In genomic region chr2:181438298-181438697, GRCh38 we compare ENCODE assay signal across 10 cellular contexts. TPM values are rescaled to one million over a fixed set of nuclear protein-coding genes. Genes with fewer than 3 reads are reported as not detected.
DNase-seq lines count a peak whose midpoint lies in the region; ATAC-seq, FAIRE-seq and TF ChIP-seq lines count a peak whose summit lies in the region.
"Had no signal": no experiment of that assay in that cellular context is flagged by ENCODE, and none has a peak within 500 bp of the region (broad histone marks: within the 10 kb centered on the region; RNA-seq: fewer than 3 reads in every experiment).

No MANE protein-coding gene starts in this region.

- no peaks in the 10 kb centered on the region for H3K36me3 Mint-ChIP-seq in activated T-cell treated with anti-CD3 and anti-CD28 coated beads, Interleukin-2, amount 50 U/mL, for 4 hours (ENCODE audit: insufficient read depth)
- H3K36me3 Mint-ChIP-seq in activated T-cell treated with anti-CD3 and anti-CD28 coated beads, Interleukin-2, amount 50 U/mL, for 24 hours (ENCODE audit: low read depth) = no peaks in the 10 kb centered on the region

- peak; percentile 18 for DNase-seq in activated T-cell treated with anti-CD3 and anti-CD28 coated beads, Interleukin-2, amount 50 U/mL, for 4 hours
- DNase-seq in activated T-cell treated with anti-CD3 and anti-CD28 coated beads, Interleukin-2, amount 50 U/mL, for 24 hours = no peak
- DNase-seq in Kasumi-1 (lab: John Stamatoyannopoulos, UW) (peak; percentile 22 to 34), astrocyte of the spinal cord (ENCODE audit: low read depth, low spot score) (no peak), small intestine (peak; percentile 16), DMS114 treated with DMSO at 0.1 percent for 48 hours (lab: John Stamatoyannopoulos, UW; ENCODE audit: unreplicated experiment) (no peak), hepatic stellate cell (ENCODE audit: low spot score) (no peak)
- DNase-seq: BE2C, glutamatergic neuron had no signal

- no peaks in the 10 kb centered on the region for H3K36me3 ChIP-seq in small intestine (ENCODE audit: control insufficient read depth in 2 of 2, insufficient read depth in 2 of 2, low read length in 2 of 2)
- H3K36me3 ChIP-seq: BE2C had no signal

- no peak overlapping the region for H3K4me3 ChIP-seq in astrocyte of the spinal cord (ENCODE audit: low read depth, low read length)
- no peak overlapping the region for H3K4me3 ChIP-seq in small intestine (ENCODE audit: low read depth in 1 of 2, low read length in 2 of 2)

- H3K27ac ChIP-seq in small intestine (ENCODE audit: low read depth in 1 of 2, low read length in 1 of 2) = no peak overlapping the region

- peaks cover 14% of the 10 kb centered on the region for H3K4me1 Mint-ChIP-seq in activated T-cell treated with anti-CD3 and anti-CD28 coated beads, Interleukin-2, amount 50 U/mL, for 4 hours (ENCODE audit: low read depth)
- peaks cover 28% of the 10 kb centered on the region for H3K4me1 Mint-ChIP-seq in activated T-cell treated with anti-CD3 and anti-CD28 coated beads, Interleukin-2, amount 50 U/mL, for 24 hours (ENCODE audit: low read depth)

- TF ChIP-seq CTCF in astrocyte of the spinal cord (IDR thresholded peaks at IDR 0.05; ENCODE audit: low read depth, low read length) = peak; percentile 18

- ATAC-seq in activated T-cell treated with anti-CD3 and anti-CD28 coated beads, Interleukin-2, amount 50 U/mL, for 4 hours = no peak
- ATAC-seq in HG03175 (IDR thresholded peaks at IDR 0.05; ENCODE audit: unreplicated experiment) = no peak

- no peak overlapping the region for H3K4me3 Mint-ChIP-seq in activated T-cell treated with anti-CD3 and anti-CD28 coated beads, Interleukin-2, amount 50 U/mL, for 4 hours
- no peak overlapping the region for H3K4me3 Mint-ChIP-seq in activated T-cell treated with anti-CD3 and anti-CD28 coated beads, Interleukin-2, amount 50 U/mL, for 24 hours

- in situ Hi-C loops in astrocyte of the spinal cord (cut with HindIII; ENCODE audit: low sequenced_read_pairs) = no loop called here

- no peaks in the 10 kb centered on the region for H3K9me3 Mint-ChIP-seq in activated T-cell treated with anti-CD3 and anti-CD28 coated beads, Interleukin-2, amount 50 U/mL, for 4 hours
- no peaks in the 10 kb centered on the region for H3K9me3 Mint-ChIP-seq in activated T-cell treated with anti-CD3 and anti-CD28 coated beads, Interleukin-2, amount 50 U/mL, for 24 hours

- no peaks in the 10 kb centered on the region for H3K27me3 Mint-ChIP-seq in activated T-cell treated with anti-CD3 and anti-CD28 coated beads, Interleukin-2, amount 50 U/mL, for 4 hours (ENCODE audit: low read depth)
- no peaks in the 10 kb centered on the region for H3K27me3 Mint-ChIP-seq in activated T-cell treated with anti-CD3 and anti-CD28 coated beads, Interleukin-2, amount 50 U/mL, for 24 hours

- 59 to 61% (median 61%) methylated on average over 2 of the region's 2 CpGs for WGBS in small intestine, 3 donors

- H3K27ac Mint-ChIP-seq in activated T-cell treated with anti-CD3 and anti-CD28 coated beads, Interleukin-2, amount 50 U/mL, for 24 hours = no peak overlapping the region

- no peaks in the 10 kb centered on the region for H3K27me3 ChIP-seq in small intestine (ENCODE audit: control insufficient read depth in 2 of 2, insufficient read depth in 2 of 2, low read length in 2 of 2)
- H3K27me3 ChIP-seq: BE2C had no signal

- H3K4me1 ChIP-seq in small intestine (ENCODE audit: control insufficient read depth in 2 of 2, insufficient read depth in 1 of 2, low read depth in 1 of 2, low read length in 1 of 2) = no peaks in the 10 kb centered on the region
- H3K4me1 ChIP-seq: BE2C had no signal

- FAIRE-seq in small intestine (lab: Jason Lieb, UNC) = no peak

- H3K9me3 ChIP-seq in small intestine (ENCODE audit: control insufficient read depth, low read depth) = no peaks in the 10 kb centered on the region
- H3K9me3 ChIP-seq: BE2C had no signal

RNA-seq across cellular contexts. Expression of gene ITGA4, which starts 18.9 kb away (rescaled TPM):
- 10 to 100 TPM; 33.6 to 58.0 (median 45.4) TPM for total RNA-seq in activated T-cell treated with anti-CD3 and anti-CD28 coated beads, Interleukin-2, amount 50 U/mL, for 4 hours
- polyA plus RNA-seq in small intestine = 1 to 10 TPM in 2 of 3 donors, under 1 TPM in 1; 0.89 to 3.0 (median 1.3) TPM

Comparison
In these comparisons a context has a peak if more than half of its experiments do, and no peak if none do; other contexts are left out.
1. DNase-seq: peak in activated T-cell treated with anti-CD3 and anti-CD28 coated beads, Interleukin-2, amount 50 U/mL, for 4 hours (single experiment), Kasumi-1 (2 of 2) and small intestine (single experiment); none in activated T-cell treated with anti-CD3 and anti-CD28 coated beads, Interleukin-2, amount 50 U/mL, for 24 hours (single experiment), astrocyte of the spinal cord (single experiment), DMS114 treated with DMSO at 0.1 percent for 48 hours (single experiment) and hepatic stellate cell (single experiment).